22 cellular contexts compared by ENCODE assay signal in genomic region chr3:61545716-61546115, GRCh38. TPM values are rescaled to one million over a fixed set of nuclear protein-coding genes. Genes with fewer than 3 reads are reported as not detected.
DNase-seq lines count a peak whose midpoint lies in the region; ATAC-seq, FAIRE-seq and TF ChIP-seq lines count a peak whose summit lies in the region.
"Had no signal": no experiment of that assay in that cellular context is flagged by ENCODE, and none has a peak within 500 bp of the region (broad histone marks: within the 10 kb centered on the region; RNA-seq: fewer than 3 reads in every experiment).

No MANE protein-coding gene starts in this region.

- H3K27me3 ChIP-seq in HepG2 (ENCODE audit: control insufficient read depth in 1 of 2, insufficient read depth in 2 of 2, low read length in 2 of 2) (no peaks in the 10 kb centered on the region; a peak in 1 of 5 replicates), right lobe of liver (no peaks in the 10 kb centered on the region), neural cell (ENCODE audit: insufficient read depth, low read depth, low read length) (no peaks in the 10 kb centered on the region)
- H3K27me3 ChIP-seq: BLaER1 had no signal

- DNase-seq in HepG2 (ENCODE audit: low spot score) (no peak), right lobe of liver (no peak), NCI-H82 treated with DMSO at 0.1 percent for 48 hours (lab: John Stamatoyannopoulos, UW; ENCODE audit: unreplicated experiment) (peak; percentile 41)
- no peak for DNase-seq in effector CD8-positive, alpha-beta T cell (lab: John Stamatoyannopoulos, UW)
- DNase-seq: CD4-positive, CD25-positive, alpha-beta regulatory T cell; CD8-positive, alpha-beta T cell; DMS 273 treated with DMSO at 0.1 percent for 48 hours; DMS79; EL; GF-D8; H9 had no signal

- no peak overlapping the region for H3K4me3 ChIP-seq in HepG2 (replicated peaks in 1 of 3; ENCODE audit: insufficient read depth in 1 of 3, low read depth in 2 of 3, low read length in 3 of 3)
- H3K4me3 ChIP-seq in right lobe of liver: no peak overlapping the region
- no peak overlapping the region for H3K4me3 ChIP-seq in neural cell (ENCODE audit: low read length)
- H3K4me3 ChIP-seq: BLaER1, GM23338 had no signal

- no peak for ATAC-seq in HepG2
- ATAC-seq in right lobe of liver: no peak
- no peak for ATAC-seq in GM21367 (IDR thresholded peaks at IDR 0.05; ENCODE audit: unreplicated experiment)
- ATAC-seq: CD8-positive, alpha-beta T cell; GM23338; HCT116 had no signal

- no peak for TF ChIP-seq POLR2A in HepG2 (IDR thresholded peaks at IDR 0.05; ENCODE audit: insufficient read depth in 1 of 2, low read depth in 2 of 2, low read length in 2 of 2)
- no peak for TF ChIP-seq POLR2A in right lobe of liver (IDR thresholded peaks at IDR 0.05)

- H3K36me3 ChIP-seq in HepG2 (replicated peaks in 1 of 2; ENCODE audit: control insufficient read depth in 1 of 2, insufficient read depth in 2 of 2, low read length in 2 of 2) (no peaks in the 10 kb centered on the region), right lobe of liver (no peaks in the 10 kb centered on the region), neural cell (ENCODE audit: insufficient read depth, low read length) (no peaks in the 10 kb centered on the region)
- H3K36me3 ChIP-seq: BLaER1 had no signal

- TF ChIP-seq EP300 in HepG2 (IDR thresholded peaks at IDR 0.05; ENCODE audit: low read depth in 2 of 2, low read length in 2 of 2) (no peak), HepG2 (CRISPR knock-in tag; IDR thresholded peaks at IDR 0.05; ENCODE audit: borderline replicate concordance) (no peak), neural cell (conservative IDR thresholded peaks at IDR 0.05; ENCODE audit: poor library complexity, severe bottlenecking) (peak; percentile 9)

- TF ChIP-seq CTCF in HepG2 (CRISPR knock-in tag; IDR thresholded peaks at IDR 0.05) (no peak), right lobe of liver (IDR thresholded peaks at IDR 0.05) (no peak), neural cell (IDR thresholded peaks at IDR 0.05; ENCODE audit: poor library complexity, severe bottlenecking) (no peak)

- WGBS in HepG2 (ENCODE audit: low lambda C conversion rate): 28% methylated on average over 2 of the region's 2 CpGs
- 77% methylated on average over 2 of the region's 2 CpGs for WGBS in right lobe of liver (ENCODE audit: insufficient coverage, low coverage, low lambda C conversion rate, missing lambda C conversion rate)

- intact Hi-C loops in HepG2 (cut with micrococcal nuclease; ENCODE audit: unreplicated experiment) (no loop called here), right lobe of liver (cut with DNase I) (no loop called here)

- no peaks in the 10 kb centered on the region for H4K20me1 ChIP-seq in HepG2 (ENCODE audit: insufficient read depth, low read length)
- no peaks in the 10 kb centered on the region for H4K20me1 ChIP-seq in neural cell (ENCODE audit: insufficient read depth)
- H4K20me1 ChIP-seq: BLaER1 had no signal

- H3K9ac ChIP-seq in HepG2 (ENCODE audit: insufficient read depth, low read depth, low read length) (no peak overlapping the region), neural cell (ENCODE audit: low read length) (no peak overlapping the region)
- H3K9ac ChIP-seq: BLaER1 had no signal

- CTCF ChIA-PET in HepG2 (lab: Yijun Ruan, JAX; ENCODE audit: low intra/inter-chr PET ratio, low total read pairs): no interaction called here

- in situ Hi-C loops in HepG2 (cut with HindIII; ENCODE audit: extremely low pct_ligation_motif_present, low pct_unique_long_range_greater_than_20kb): no loop called here

- no peaks in the 10 kb centered on the region for H3K9me3 ChIP-seq in HepG2 (ENCODE audit: low read length)
- H3K9me3 ChIP-seq in right lobe of liver: no peaks in the 10 kb centered on the region
- H3K9me3 ChIP-seq in neural cell (ENCODE audit: low read length): no peaks in the 10 kb centered on the region
- H3K9me3 ChIP-seq: BLaER1 had no signal

- H2AFZ ChIP-seq in HepG2 (ENCODE audit: low read length): no peak overlapping the region
- no peak overlapping the region for H2AFZ ChIP-seq in neural cell (ENCODE audit: low read depth, low read length)
- H2AFZ ChIP-seq: GM23338 had no signal

- H3K9me2 ChIP-seq in neural cell (ENCODE audit: insufficient read depth, low read length): no peaks in the 10 kb centered on the region

- H3K27ac ChIP-seq in HepG2 (ENCODE audit: extremely low read length, insufficient read depth, low read length): no peak overlapping the region
- no peak overlapping the region for H3K27ac ChIP-seq in right lobe of liver
- H3K27ac ChIP-seq in neural cell (ENCODE audit: low read length): no peak overlapping the region
- H3K27ac ChIP-seq: 22Rv1, BLaER1, C4-2B had no signal

- POLR2A ChIA-PET in HepG2 (lab: Yijun Ruan, JAX): interaction anchor here (1.1 kb wide), 1 partner anchor 13 kb away, joined by 3 read pairs; no protein-coding TSS in a partner anchor

- H3K4me1 ChIP-seq in HepG2 (ENCODE audit: insufficient read depth, low read length): peaks cover 14% of the 10 kb centered on the region
- no peaks in the 10 kb centered on the region for H3K4me1 ChIP-seq in right lobe of liver
- H3K4me1 ChIP-seq: BLaER1 had no signal

- no peaks in the 10 kb centered on the region for H3F3A ChIP-seq in neural cell (ENCODE audit: insufficient read depth, low read length, poor library complexity, severe bottlenecking)

- BruUV-seq in HepG2 (replicated peaks; lab: Mats Ljungman, UMichigan): no TSS peak

- H3K4me2 ChIP-seq in HepG2 (ENCODE audit: low read depth, low read length) (no peak overlapping the region), neural cell (ENCODE audit: low read length) (no peak overlapping the region)
- H3K4me2 ChIP-seq: BLaER1, GM23338 had no signal

- H3K79me2 ChIP-seq in HepG2 (ENCODE audit: insufficient read depth, low read length): no peaks in the 10 kb centered on the region
- H3K79me2 ChIP-seq in neural cell (replicated peaks; ENCODE audit: insufficient read depth, low read length): no peaks in the 10 kb centered on the region

- TF ChIP-seq RAD21 in HepG2 (CRISPR knock-in tag; IDR thresholded peaks at IDR 0.05) (no peak), neural cell (conservative IDR thresholded peaks at IDR 0.05) (no peak)

- FAIRE-seq in HepG2 (lab: Jason Lieb, UNC): no peak
- FAIRE-seq: A204.1, D721Med, GM12892, GM19239 had no signal

TF ChIP-seq in HepG2, 621 proteins besides CTCF, POLR2A, EP300 and RAD21:
- TF ChIP-seq MEIS2 (CRISPR knock-in tag; IDR thresholded peaks at IDR 0.05) (no peak), ATF7 (IDR thresholded peaks at IDR 0.05) (peak; percentile 54), ATF7 (CRISPR knock-in tag; IDR thresholded peaks at IDR 0.05) (no peak)

TF ChIP-seq in neural cell, 6 proteins besides CTCF, POLR2A, EP300 and RAD21 (continues in another document):
- TF ChIP-seq SMC3 (conservative IDR thresholded peaks at IDR 0.05; ENCODE audit: poor library complexity) (no peak), MXI1 (conservative IDR thresholded peaks at IDR 0.05; ENCODE audit: poor library complexity, severe bottlenecking) (no peak), TAF1 (IDR thresholded peaks at IDR 0.05; ENCODE audit: low read depth) (no peak)

RNA-seq across cellular contexts. Expression of gene PTPRG, which starts 15.7 kb away (rescaled TPM):
- 17.8 and 25.3 TPM in 2 replicates for total RNA-seq in HepG2 (2016; rRNA removed; fragmentation: Illumina TruSeq; extraction: Trizol)
- 1.5 and 3.0 TPM in 2 replicates for total RNA-seq in HepG2 (2016; cell fraction: cytosol; rRNA removed; fragmentation: Illumina TruSeq; extraction: Trizol; ENCODE audit: low read depth)
- total RNA-seq in HepG2 (2016; cell fraction: insoluble cytoplasmic fraction; rRNA removed; fragmentation: Illumina TruSeq; extraction: Trizol): 17.7 and 23.8 TPM in 2 replicates
- total RNA-seq in HepG2 (2016; cell fraction: membrane; rRNA removed; fragmentation: Illumina TruSeq; extraction: Trizol): 6.6 and 7.5 TPM in 2 replicates
- 54.4 and 62.0 TPM in 2 replicates for total RNA-seq in HepG2 (2016; cell fraction: nucleus; rRNA removed; fragmentation: Illumina TruSeq; extraction: Trizol)
- polyA plus RNA-seq in HepG2 (2011; rRNA removed): 6.9 and 8.0 TPM in 2 replicates
- 5.1 and 6.3 TPM in 2 replicates for polyA plus RNA-seq in HepG2 (2011; cell fraction: cytosol; rRNA removed)
- 11.3 and 14.5 TPM in 2 replicates for polyA plus RNA-seq in HepG2 (2011; cell fraction: nucleus; rRNA removed)
- polyA plus RNA-seq in HepG2 (2012): 10.7 and 11.8 TPM in 2 replicates
- 0.58 and 0.68 TPM in 2 replicates for polyA plus RNA-seq in HepG2 (2016; cell fraction: cytosol; fragmentation: Illumina TruSeq; extraction: Trizol; ENCODE audit: low read depth)
- polyA plus RNA-seq in HepG2 (2016; cell fraction: insoluble cytoplasmic fraction; fragmentation: Illumina TruSeq; extraction: Trizol; ENCODE audit: low read depth): 9.2 and 9.6 TPM in 2 replicates
- polyA plus RNA-seq in HepG2 (2016; cell fraction: membrane; fragmentation: Illumina TruSeq; extraction: Trizol; ENCODE audit: low read depth): 1.3 and 1.5 TPM in 2 replicates
- polyA plus RNA-seq in HepG2 (2016; cell fraction: nucleus; fragmentation: Illumina TruSeq; extraction: Trizol; ENCODE audit: insufficient read depth, low read depth): 23.3 and 24.1 TPM in 2 replicates
- polyA minus RNA-seq in HepG2 (2011; rRNA and poly(A)+ RNA removed; ENCODE audit: low replicate concordance): 0.05 and 44.0 TPM in 2 replicates
- polyA minus RNA-seq in HepG2 (2011; cell fraction: cytosol; rRNA and poly(A)+ RNA removed): 24.8 and 27.2 TPM in 2 replicates
- polyA minus RNA-seq in HepG2 (2011; cell fraction: nucleus; rRNA and poly(A)+ RNA removed): 79.6 and 89.1 TPM in 2 replicates
- 10 to 100 TPM; 11.7 to 27.8 (median 14.7) TPM for total RNA-seq in right lobe of liver
- 31.3 and 33.1 TPM in 2 replicates for polyA plus RNA-seq in neural cell
- 150 and 174 TPM in 2 replicates for polyA minus RNA-seq in neural cell
- total RNA-seq: CD4-positive, CD25-positive, alpha-beta regulatory T cell; CD8-positive, alpha-beta T cell had no signal
- polyA plus RNA-seq: CD4-positive, CD25-positive, alpha-beta regulatory T cell had no signal
